In the genomic region with DNA sequence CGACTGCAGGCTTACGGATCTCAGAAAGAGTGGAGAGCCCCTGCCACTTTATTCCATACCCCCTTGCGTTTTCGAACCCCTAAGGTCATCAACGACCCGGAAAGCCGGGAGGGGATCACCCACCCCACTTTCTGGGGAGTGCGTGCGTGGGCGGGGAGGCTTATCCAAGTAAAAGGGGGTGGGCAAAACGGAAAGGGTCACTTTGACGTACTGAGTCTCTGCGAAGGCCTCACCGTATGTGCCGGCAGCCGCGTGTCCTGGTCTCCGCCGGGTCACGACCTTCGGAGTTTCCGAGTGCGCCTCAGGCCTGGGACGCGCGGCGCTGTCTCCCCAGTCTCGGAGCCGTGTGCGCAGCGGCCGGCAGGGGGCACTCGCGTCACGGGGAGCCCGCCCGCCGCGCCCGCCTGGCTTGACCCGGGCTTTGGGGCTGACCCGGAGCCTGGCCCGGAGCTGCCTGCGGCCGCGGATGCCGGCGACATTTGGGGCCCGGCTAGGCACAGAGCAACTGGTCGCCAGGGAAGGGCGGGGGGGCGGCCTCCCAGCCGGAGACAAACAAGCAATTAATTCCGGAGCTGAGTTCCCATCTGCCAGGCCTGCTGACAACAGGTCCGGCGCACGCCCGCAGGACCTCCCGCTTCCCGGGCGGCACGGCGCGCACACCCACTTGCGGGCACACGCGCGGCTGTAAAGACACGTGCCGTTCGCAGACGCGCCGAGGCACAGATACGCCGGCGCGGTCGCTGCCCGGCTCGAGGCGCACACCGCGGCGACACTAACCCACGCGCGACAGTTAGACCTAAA, we compare ENCODE assay signal across 8 cellular contexts. TPM values are rescaled to one million over a fixed set of nuclear protein-coding genes. Genes with fewer than 3 reads are reported as not detected.
DNase-seq lines count a peak whose midpoint lies in the region; ATAC-seq and FAIRE-seq lines count a peak whose summit lies in the region.

No MANE protein-coding gene starts in this region.

- H3K4me3 Mint-ChIP-seq in CD4-positive, alpha-beta memory T cell = peak overlapping the region; percentile 36 to 70 (median 64)
- peak overlapping the region; percentile 42 for H3K4me3 Mint-ChIP-seq in activated naive CD8-positive, alpha-beta T cell treated with anti-CD3 and anti-CD28 coated beads, Interleukin-2, amount 10 ng/mL, durations not matched to agents 7 days and 5 days

- peak overlapping the region in 2 of 7 donors; percentile 15 to 57 for H3K27ac Mint-ChIP-seq in CD4-positive, alpha-beta memory T cell
- H3K27ac Mint-ChIP-seq in activated naive CD8-positive, alpha-beta T cell treated with anti-CD3 and anti-CD28 coated beads, Interleukin-2, amount 10 ng/mL, durations not matched to agents 7 days and 5 days = no peak overlapping the region

- peaks cover 23 to 25% of the 10 kb centered on the region in 2 donors for H3K27me3 Mint-ChIP-seq in CD4-positive, alpha-beta memory T cell
- H3K27me3 Mint-ChIP-seq in activated naive CD8-positive, alpha-beta T cell treated with anti-CD3 and anti-CD28 coated beads, Interleukin-2, amount 10 ng/mL, durations not matched to agents 7 days and 5 days = peaks cover 34% of the 10 kb centered on the region

- intact Hi-C loops in CD4-positive, alpha-beta memory T cell (cut with micrococcal nuclease) = loop anchor here (1.0 kb wide), 1 partner anchor 59 kb away; no protein-coding TSS in a partner anchor
- intact Hi-C loops in left cardiac atrium (cut with DNase I) (loop anchor here (2.0 to 5.0 kb wide), 2 partner anchors 425 to 427 kb away; no protein-coding TSS in a partner anchor), aorta (cut with DNase I) (loop anchor here (2.0 to 5.0 kb wide), 3 partner anchors 425 to 501 kb away; no protein-coding TSS in a partner anchor)

- in situ Hi-C loops in SK-MEL-5 (cut with HindIII; ENCODE audit: low pct_unique_long_range_greater_than_20kb, low sequenced_read_pairs) = no loop called here

- H3K27me3 ChIP-seq in CD4-positive, alpha-beta memory T cell (ENCODE audit: insufficient read depth, low read length) = peaks cover 13% of the 10 kb centered on the region
- no peaks in the 10 kb centered on the region for H3K27me3 ChIP-seq in aorta (ENCODE audit: control insufficient read depth in 1 of 2, insufficient read depth in 2 of 2, low read length in 1 of 2)

- H3K36me3 Mint-ChIP-seq in CD4-positive, alpha-beta memory T cell = no peaks in the 10 kb centered on the region
- no peaks in the 10 kb centered on the region for H3K36me3 Mint-ChIP-seq in activated naive CD8-positive, alpha-beta T cell treated with anti-CD3 and anti-CD28 coated beads, Interleukin-2, amount 10 ng/mL, durations not matched to agents 7 days and 5 days

- CTCF ChIA-PET in CD4-positive, alpha-beta memory T cell (lab: Charles Lee; ENCODE audit: partially characterized antibody) = interaction anchor here (0.7 to 1.5 kb wide), 5 partner anchors 10 to 427 kb away, joined by 3 to 14 read pairs (median 5); no protein-coding TSS in a partner anchor

- H3K36me3 ChIP-seq in CD4-positive, alpha-beta memory T cell (ENCODE audit: insufficient read depth, low read length) = no peaks in the 10 kb centered on the region
- H3K36me3 ChIP-seq in aorta (ENCODE audit: control insufficient read depth in 1 of 2, insufficient read depth in 2 of 2, low read length in 1 of 2) = no peaks in the 10 kb centered on the region

- POLR2A ChIA-PET in CD4-positive, alpha-beta memory T cell (lab: Charles Lee; ENCODE audit: partially characterized antibody) = interaction anchor here (0.6 to 1.0 kb wide), 2 partner anchors 262 to 378 kb away, joined by 3 to 6 read pairs; no protein-coding TSS in a partner anchor
- POLR2A ChIA-PET in activated naive CD8-positive, alpha-beta T cell treated with anti-CD3 and anti-CD28 coated beads, Interleukin-2, amount 10 ng/mL, durations not matched to agents 7 days and 5 days (lab: Charles Lee) = no interaction called here

- peak in 4 of 5 donors; percentile 43 to 60 (median 52) for DNase-seq in CD4-positive, alpha-beta memory T cell
- DNase-seq in HTR-8/SVneo (ENCODE audit: insufficient read length, low spot score) (peak; percentile 77), SK-MEL-5 (ENCODE audit: low read depth, low spot score) (peak; percentile 51), left cardiac atrium (peak; percentile 77), putamen (ENCODE audit: low spot score) (peak; percentile 34), aorta (peak; percentile 62 to 90)
- peak; percentile 83 for DNase-seq in activated naive CD8-positive, alpha-beta T cell treated with anti-CD3 and anti-CD28 coated beads, Interleukin-2, amount 10 ng/mL, durations not matched to agents 7 days and 5 days

- no peaks in the 10 kb centered on the region for H3K9me3 ChIP-seq in CD4-positive, alpha-beta memory T cell (ENCODE audit: control insufficient read depth in 1 of 2, low read length in 2 of 2)
- no peaks in the 10 kb centered on the region for H3K9me3 ChIP-seq in aorta (ENCODE audit: control insufficient read depth, low read length)

- H3K4me3 ChIP-seq in CD4-positive, alpha-beta memory T cell (ENCODE audit: low read length in 2 of 2) = peak overlapping the region in 1 of 2 donors; percentile 24
- H3K4me3 ChIP-seq in aorta (ENCODE audit: low read length in 2 of 2) = peak overlapping the region; percentile 5 to 21

- no peak overlapping the region for H3K27ac ChIP-seq in CD4-positive, alpha-beta memory T cell (ENCODE audit: low read depth, low read length)
- no peak overlapping the region for H3K27ac ChIP-seq in aorta (ENCODE audit: low read depth in 1 of 2, low read length in 2 of 2)

- H3K9me3 Mint-ChIP-seq in CD4-positive, alpha-beta memory T cell = no peaks in the 10 kb centered on the region
- H3K9me3 Mint-ChIP-seq in activated naive CD8-positive, alpha-beta T cell treated with anti-CD3 and anti-CD28 coated beads, Interleukin-2, amount 10 ng/mL, durations not matched to agents 7 days and 5 days = no peaks in the 10 kb centered on the region

- peaks cover 2 to 9% (median 5%) of the 10 kb centered on the region in 4 donors for H3K4me1 Mint-ChIP-seq in CD4-positive, alpha-beta memory T cell
- H3K4me1 Mint-ChIP-seq in activated naive CD8-positive, alpha-beta T cell treated with anti-CD3 and anti-CD28 coated beads, Interleukin-2, amount 10 ng/mL, durations not matched to agents 7 days and 5 days = no peaks in the 10 kb centered on the region

- H3K4me1 ChIP-seq in CD4-positive, alpha-beta memory T cell (ENCODE audit: insufficient read depth, low read length) = peaks cover 15% of the 10 kb centered on the region
- H3K4me1 ChIP-seq in aorta (ENCODE audit: control insufficient read depth in 1 of 2, insufficient read depth in 2 of 2, low read length in 2 of 2) = no peaks in the 10 kb centered on the region

- 1% methylated on average over 77 to 88 of the region's 88 CpGs for WGBS in aorta, 2 donors

- peak; percentile 75 for ATAC-seq in activated naive CD8-positive, alpha-beta T cell treated with anti-CD3 and anti-CD28 coated beads, Interleukin-2, amount 10 ng/mL, durations not matched to agents 7 days and 5 days (ENCODE audit: low read depth)
- ATAC-seq in left cardiac atrium (peak; percentile 86 to 88), aorta (ENCODE audit: low FRiP score) (peak; percentile 84), HG02840 (IDR thresholded peaks at IDR 0.05; ENCODE audit: low FRiP score, unreplicated experiment) (no peak)

- FAIRE-seq in HTR-8/SVneo (lab: Jason Lieb, UNC) = peak; percentile 83

RNA-seq across cellular contexts. Expression of a gene that starts 0.9 kb away (rescaled TPM):
- total RNA-seq in CD4-positive, alpha-beta memory T cell = under 1 TPM; 0.22 to 0.23 TPM
- polyA plus RNA-seq in CD4-positive, alpha-beta memory T cell = under 1 TPM in 1 of 2 donors, not detected in 1; 0.05 TPM
- 1.4 TPM in 2 replicates for total RNA-seq in SK-MEL-5 (2014; rRNA removed; shearing (Covaris generic))
- polyA plus RNA-seq in SK-MEL-5 (2015; cell fraction: cytosol; rRNA removed) = 3.2 and 5.2 TPM in 2 replicates
- polyA plus RNA-seq in SK-MEL-5 (2015; cell fraction: nucleus; rRNA removed) = 1.9 and 2.3 TPM in 2 replicates
- under 1 TPM; 0.17 to 0.26 TPM for total RNA-seq in activated naive CD8-positive, alpha-beta T cell treated with anti-CD3 and anti-CD28 coated beads, Interleukin-2, amount 10 ng/mL, durations not matched to agents 7 days and 5 days
- total RNA-seq in left cardiac atrium = 1 to 10 TPM; 7.6 to 8.1 TPM
- 1 to 10 TPM; 4.6 to 8.3 TPM for total RNA-seq in aorta
- 1 to 10 TPM in 1 of 2 donors, under 1 TPM in 1; 0.13 to 1.9 TPM for polyA plus RNA-seq in aorta

RNA-seq across cellular contexts. Expression of a gene that starts 52.0 kb away (rescaled TPM):
- total RNA-seq in CD4-positive, alpha-beta memory T cell = not detected
- polyA plus RNA-seq in CD4-positive, alpha-beta memory T cell = not detected
- total RNA-seq in SK-MEL-5 (2014; rRNA removed; shearing (Covaris generic)) = 0.29 and 1.3 TPM in 2 replicates
- polyA plus RNA-seq in SK-MEL-5 (2015; cell fraction: cytosol; rRNA removed) = 0.02 and 0.27 TPM in 2 replicates
- 0.21 and 1.5 TPM in 2 replicates for polyA plus RNA-seq in SK-MEL-5 (2015; cell fraction: nucleus; rRNA removed)
- not detected for total RNA-seq in activated naive CD8-positive, alpha-beta T cell treated with anti-CD3 and anti-CD28 coated beads, Interleukin-2, amount 10 ng/mL, durations not matched to agents 7 days and 5 days
- 100 to 1,000 TPM in 1 of 2 donors, 10 to 100 TPM in 1; 92.0 to 168 TPM for total RNA-seq in left cardiac atrium
- 1 to 10 TPM in 1 of 2 donors, under 1 TPM in 1; 0.13 to 2.2 TPM for total RNA-seq in aorta
- polyA plus RNA-seq in aorta = 1 to 10 TPM in 1 of 2 donors, under 1 TPM in 1; 0.20 to 1.6 TPM

Comparison
In these comparisons a context has a peak if more than half of its experiments do, and no peak if none do; other contexts are left out.
1. RNA of a gene that starts 52.0 kb away (total RNA-seq): 92.0 to 168 TPM in left cardiac atrium; 0.13 to 2.2 TPM in aorta, 0.29 to 1.3 TPM in SK-MEL-5, not detected in CD4-positive, alpha-beta memory T cell and not detected in activated naive CD8-positive, alpha-beta T cell treated with anti-CD3 and anti-CD28 coated beads, Interleukin-2, amount 10 ng/mL, durations not matched to agents 7 days and 5 days; every median in the first group is over 10 times any median in the second.
2. Peak in every context shown above with its lines, with median percentiles within 50 percentile points of each other: DNase-seq.